8 cellular contexts compared by ENCODE assay signal in genomic region chr5:16934669-16935068, GRCh38. TPM values are rescaled to one million over a fixed set of nuclear protein-coding genes. Genes with fewer than 3 reads are reported as not detected.
DNase-seq lines count a peak whose midpoint lies in the region; ATAC-seq, FAIRE-seq and TF ChIP-seq lines count a peak whose summit lies in the region.

No MANE protein-coding gene starts in this region.

- DNase-seq in AG08396 (ENCODE audit: low spot score): peak; percentile 27
- DNase-seq in HT-29 (ENCODE audit: low spot score): peak; percentile 70
- peak; percentile 33 for DNase-seq in bronchial epithelial cell (ENCODE audit: low read depth)
- no peak for DNase-seq in mucosa of descending colon
- no peak for DNase-seq in occipital lobe (lab: John Stamatoyannopoulos, UW)
- no peak for DNase-seq in stimulated activated CD4-positive, alpha-beta T cell treated with anti-CD3 and anti-CD28 coated beads, Interleukin-2, amount 100 ng/mL, for 48 hours
- no peak for DNase-seq in NCI-H187 (lab: John Stamatoyannopoulos, UW)

- no peak for FAIRE-seq in bronchial epithelial cell (lab: Jason Lieb, UNC)

- TF ChIP-seq CTCF in bronchial epithelial cell (IDR thresholded peaks at IDR 0.05; ENCODE audit: insufficient read depth, low read length, severe bottlenecking): no peak
- no peak for TF ChIP-seq CTCF in mucosa of descending colon (IDR thresholded peaks at IDR 0.05)

- peaks cover 26% of the 10 kb centered on the region for H3K4me1 ChIP-seq in mucosa of descending colon (ENCODE audit: low read depth)

- no peaks in the 10 kb centered on the region for H3K27me3 ChIP-seq in bronchial epithelial cell (ENCODE audit: control insufficient read depth, insufficient read depth, low read length)

- H3K4me3 ChIP-seq in bronchial epithelial cell (ENCODE audit: low read depth, low read length) (peak overlapping the region; percentile 95), mucosa of descending colon (peak overlapping the region; percentile 77)

- H3K36me3 ChIP-seq in bronchial epithelial cell (ENCODE audit: control insufficient read depth, insufficient read depth, low read length) (no peaks in the 10 kb centered on the region), mucosa of descending colon (ENCODE audit: low read depth) (no peaks in the 10 kb centered on the region)

- ATAC-seq in mucosa of descending colon: no peak
- no peak for ATAC-seq in HG03159 (IDR thresholded peaks at IDR 0.05; ENCODE audit: unreplicated experiment)

- intact Hi-C loops in mucosa of descending colon (cut with DNase I, micrococcal nuclease): loop anchor here in 1 of 2 donors (10.0 kb wide), 1 partner anchor 250 kb away; no protein-coding TSS in a partner anchor

- H3K9me3 ChIP-seq in mucosa of descending colon: no peaks in the 10 kb centered on the region

RNA-seq across cellular contexts. Expression of gene MYO10, which starts 1.4 kb away (rescaled TPM):
- total RNA-seq in HT-29 (2014; rRNA removed; shearing (Covaris generic)): 39.2 and 40.2 TPM in 2 replicates
- total RNA-seq in bronchial epithelial cell (39.5 and 57.2 TPM in 2 replicates), mucosa of descending colon (10 to 100 TPM; 29.4 to 87.8 (median 61.3) TPM), occipital lobe (31.2 TPM)

Comparison
In these comparisons a context has a peak if more than half of its experiments do, and no peak if none do; other contexts are left out.
1. DNase-seq: peak in AG08396 (single experiment), HT-29 (single experiment) and bronchial epithelial cell (single experiment); none in mucosa of descending colon (0 of 3), occipital lobe (single experiment), stimulated activated CD4-positive, alpha-beta T cell treated with anti-CD3 and anti-CD28 coated beads, Interleukin-2, amount 100 ng/mL, for 48 hours (0 of 2) and NCI-H187 (0 of 2).